8 cellular contexts compared by ENCODE assay signal in genomic region chr2:207692206-207693065, GRCh38. TPM values are rescaled to one million over a fixed set of nuclear protein-coding genes. Genes with fewer than 3 reads are reported as not detected.
DNase-seq lines count a peak whose midpoint lies in the region; ATAC-seq and TF ChIP-seq lines count a peak whose summit lies in the region.

No MANE protein-coding gene starts in this region.

- H3K36me3 ChIP-seq in WERI-Rb-1 (no peaks in the 10 kb centered on the region), neural progenitor cell (no peaks in the 10 kb centered on the region), gastroesophageal sphincter (no peaks in the 10 kb centered on the region)

- no peak overlapping the region for H3K4me3 ChIP-seq in WERI-Rb-1 (ENCODE audit: low read depth, low read length)
- no peak overlapping the region for H3K4me3 ChIP-seq in neural progenitor cell
- H3K4me3 ChIP-seq in gastroesophageal sphincter = no peak overlapping the region

- H3K36me3 Mint-ChIP-seq in effector memory CD8-positive, alpha-beta T cell (ENCODE audit: insufficient read depth) = no peaks in the 10 kb centered on the region
- H3K36me3 Mint-ChIP-seq in neural progenitor cell = no peaks in the 10 kb centered on the region

- WGBS in gastroesophageal sphincter (ENCODE audit: low coverage in 1 of 2), 2 donors = 30 to 39% methylated on average over 5 to 6 of the region's 7 CpGs

- DNase-seq in NCI-H146 (lab: John Stamatoyannopoulos, UW) (peak; percentile 2), NCI-H146 treated with DMSO at 0.1 percent for 48 hours (lab: John Stamatoyannopoulos, UW; ENCODE audit: unreplicated experiment) (no peak), LHCN-M2 (ENCODE audit: low read depth) (peak; percentile 19), WERI-Rb-1 (peak; percentile 50), neural progenitor cell (ENCODE audit: low spot score) (peak; percentile 72), GM19240 (ENCODE audit: insufficient read length, low spot score) (no peak)
- DNase-seq in effector memory CD8-positive, alpha-beta T cell = peak; percentile 31 to 44 (median 44)

- no peak overlapping the region for H3K27ac ChIP-seq in WERI-Rb-1
- no peak overlapping the region for H3K27ac ChIP-seq in neural progenitor cell
- no peak overlapping the region for H3K27ac ChIP-seq in gastroesophageal sphincter

- no peak for TF ChIP-seq POLR2A in gastroesophageal sphincter (IDR thresholded peaks at IDR 0.05)

- H3F3A ChIP-seq in neural progenitor cell (ENCODE audit: low read depth) = no peaks in the 10 kb centered on the region

- peak overlapping the region; percentile 50 for H2AFZ ChIP-seq in neural progenitor cell (replicated peaks)

- peaks cover 0 to 5% of the 10 kb centered on the region in 2 donors for H3K27me3 Mint-ChIP-seq in effector memory CD8-positive, alpha-beta T cell
- peaks cover 3% of the 10 kb centered on the region for H3K27me3 Mint-ChIP-seq in neural progenitor cell (ENCODE audit: insufficient read depth, low read depth)

- no peaks in the 10 kb centered on the region for H3K79me2 ChIP-seq in neural progenitor cell (ENCODE audit: low read depth)

- peak; percentile 69 for ATAC-seq in effector memory CD8-positive, alpha-beta T cell (replicated peaks)
- no peak for ATAC-seq in gastroesophageal sphincter

- TF ChIP-seq EP300 in gastroesophageal sphincter (IDR thresholded peaks at IDR 0.05) = no peak

- no peak overlapping the region for H3K4me2 ChIP-seq in neural progenitor cell

- no peaks in the 10 kb centered on the region for H3K9me3 ChIP-seq in WERI-Rb-1 (ENCODE audit: severe bottlenecking)
- H3K9me3 ChIP-seq in neural progenitor cell (ENCODE audit: low read depth) = no peaks in the 10 kb centered on the region
- no peaks in the 10 kb centered on the region for H3K9me3 ChIP-seq in gastroesophageal sphincter

- no peak overlapping the region for H3K4me3 Mint-ChIP-seq in effector memory CD8-positive, alpha-beta T cell
- H3K4me3 Mint-ChIP-seq in neural progenitor cell = no peak overlapping the region

- H3K9me3 Mint-ChIP-seq in effector memory CD8-positive, alpha-beta T cell = no peaks in the 10 kb centered on the region
- no peaks in the 10 kb centered on the region for H3K9me3 Mint-ChIP-seq in neural progenitor cell

- H3K4me1 Mint-ChIP-seq in effector memory CD8-positive, alpha-beta T cell (ENCODE audit: low read depth in 2 of 2) = peaks cover 0 to 3% of the 10 kb centered on the region in 2 donors
- peaks cover 2% of the 10 kb centered on the region for H3K4me1 Mint-ChIP-seq in neural progenitor cell

- H3K27me3 ChIP-seq in WERI-Rb-1 (ENCODE audit: insufficient read depth, low read depth, severe bottlenecking) = no peaks in the 10 kb centered on the region
- no peaks in the 10 kb centered on the region for H3K27me3 ChIP-seq in neural progenitor cell
- H3K27me3 ChIP-seq in gastroesophageal sphincter = no peaks in the 10 kb centered on the region

- H3K27ac Mint-ChIP-seq in effector memory CD8-positive, alpha-beta T cell = no peak overlapping the region
- H3K27ac Mint-ChIP-seq in neural progenitor cell = no peak overlapping the region

- H3K9ac ChIP-seq in neural progenitor cell = no peak overlapping the region

- TF ChIP-seq CTCF in WERI-Rb-1 (IDR thresholded peaks at IDR 0.05; ENCODE audit: low read depth, low read length) = peak; percentile 53
- peak; percentile 82 for TF ChIP-seq CTCF in neural progenitor cell (IDR thresholded peaks at IDR 0.05)
- peak in 2 of 4 experiments; percentile 7 to 35 for TF ChIP-seq CTCF in gastroesophageal sphincter (IDR thresholded peaks at IDR 0.05)

- no peaks in the 10 kb centered on the region for H3K4me1 ChIP-seq in neural progenitor cell
- no peaks in the 10 kb centered on the region for H3K4me1 ChIP-seq in gastroesophageal sphincter

- H4K20me1 ChIP-seq in neural progenitor cell (ENCODE audit: low read depth) = no peaks in the 10 kb centered on the region

RNA-seq across cellular contexts. Expression of gene CCNYL1, which starts 19.0 kb away (rescaled TPM):
- 4.4 and 7.2 TPM in 2 replicates for total RNA-seq in LHCN-M2 (2014; rRNA removed)
- 11.5 TPM for polyA plus RNA-seq in LHCN-M2 (2012)
- total RNA-seq in neural progenitor cell (ENCODE audit: low replicate concordance) = 15.0 and 22.0 TPM in 2 replicates
- total RNA-seq in gastroesophageal sphincter = 10 to 100 TPM; 11.0 to 20.9 (median 11.9) TPM

Comparison
In these comparisons a context has a peak if more than half of its experiments do, and no peak if none do; other contexts are left out.
1. DNase-seq: peak in NCI-H146 (single experiment), LHCN-M2 (single experiment), WERI-Rb-1 (single experiment), effector memory CD8-positive, alpha-beta T cell (3 of 3) and neural progenitor cell (single experiment); none in NCI-H146 treated with DMSO at 0.1 percent for 48 hours (single experiment) and GM19240 (single experiment).